Comparison of ENCODE assay signal across 5 cellular contexts in the genomic region with DNA sequence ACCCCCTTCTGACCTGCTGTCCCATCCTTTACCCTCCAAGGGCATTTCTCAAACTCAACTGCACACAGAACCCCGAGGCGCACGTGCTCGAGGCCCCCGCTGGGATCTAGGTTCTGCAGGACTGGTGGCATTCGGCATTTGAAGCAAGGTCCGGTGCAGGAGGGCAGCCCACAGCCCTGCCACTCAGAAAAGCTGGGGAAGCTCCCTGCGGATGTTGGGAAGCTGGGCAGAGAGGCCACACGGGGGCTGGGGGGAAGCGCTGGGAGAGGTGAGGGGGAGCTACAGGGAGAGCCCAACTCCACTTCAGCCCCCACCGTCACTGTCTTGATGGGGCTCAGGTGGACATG.
"Had no signal": no experiment of that assay in that cellular context is flagged by ENCODE, and none has a peak within 500 bp of the region (broad histone marks: within the 10 kb centered on the region; RNA-seq: fewer than 3 reads in every experiment).

No MANE protein-coding gene starts in this region.

- H3K4me2 ChIP-seq: GM23338 had no signal

- DNase-seq: H9, HCEC 1CT, IMR-90 had no signal

- ATAC-seq: GM23338, K562 had no signal

- H2AFZ ChIP-seq: GM23338 had no signal

- H3K4me3 ChIP-seq: GM23338, K562 had no signal
